In the genomic region with DNA sequence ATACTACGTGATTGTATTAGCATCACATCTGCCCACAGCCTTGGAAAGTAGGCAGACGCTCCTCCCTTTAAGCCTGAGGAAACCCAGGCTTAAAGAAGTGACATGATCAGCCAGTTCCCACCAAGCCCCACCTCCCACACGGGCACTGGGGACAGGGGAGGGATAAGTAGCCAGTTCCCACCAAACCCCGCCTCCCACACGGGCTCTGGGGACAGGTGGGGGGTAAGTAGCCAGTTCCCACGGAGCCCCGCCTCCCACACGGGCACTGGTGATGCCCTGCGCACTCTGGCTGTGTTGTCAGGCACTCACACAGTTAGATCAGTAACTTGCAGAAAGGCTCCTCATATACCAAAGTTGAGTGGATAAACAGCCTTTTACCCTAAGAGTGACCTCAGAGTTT, we compare ENCODE assay signal across 24 cellular contexts.
"Had no signal": no experiment of that assay in that cellular context is flagged by ENCODE, and none has a peak within 500 bp of the region (broad histone marks: within the 10 kb centered on the region; RNA-seq: fewer than 3 reads in every experiment).

No MANE protein-coding gene starts in this region.

- H3K4me3 ChIP-seq: ascending aorta, breast epithelium, hepatocyte, prostate gland, right atrium auricular region, skin epidermis, stomach had no signal

- DNase-seq: activated CD4-positive, alpha-beta T cell treated with anti-CD3 and anti-CD28 coated beads, Interleukin-2, amount 10 ng/mL, durations not matched to agents 24 days and 14 days; activated CD8-positive, alpha-beta T cell treated with anti-CD3 and anti-CD28 coated beads for 36 hours; activated naive CD4-positive, alpha-beta T cell treated with anti-CD3 and anti-CD28 coated beads, Interleukin-2, amount 50 U/mL, for 16 hours; activated T-cell treated with anti-CD3 and anti-CD28 coated beads, Interleukin-2, amount 50 U/mL, for 4 hours; cerebellar nuclear complex; dermis blood vessel endothelial cell; effector memory CD8-positive, alpha-beta T cell; foreskin fibroblast; midbrain; nephron progenitor cell; nucleus accumbens; stimulated activated CD4-positive, alpha-beta T cell treated with anti-CD3 and anti-CD28 coated beads, Interleukin-4, amount 100 ng/mL, for 1 hour; stomach; T1000; trophoblast cell had no signal

- H3K9me3 ChIP-seq: ascending aorta, prostate gland, right atrium auricular region had no signal

- H3K4me1 ChIP-seq: ascending aorta, breast epithelium, prostate gland, right atrium auricular region, stomach had no signal

- H3K27me3 ChIP-seq: ascending aorta, hepatocyte, right atrium auricular region had no signal

- H3K27ac ChIP-seq: ascending aorta, breast epithelium, epithelial cell of prostate, hepatocyte, prostate gland, right atrium auricular region, skin epidermis, stomach had no signal

- H3K36me3 ChIP-seq: ascending aorta, breast epithelium, prostate gland, right atrium auricular region, stomach had no signal

- ATAC-seq: activated CD8-positive, alpha-beta T cell treated with anti-CD3 and anti-CD28 coated beads for 36 hours; activated T-cell treated with anti-CD3 and anti-CD28 coated beads, Interleukin-2, amount 50 U/mL, for 4 hours; effector memory CD8-positive, alpha-beta T cell; left lobe of liver; stimulated activated effector memory CD8-positive, alpha-beta T cell treated with anti-CD3 and anti-CD28 coated beads, Interleukin-12 subunit alpha, Interleukin-12 subunit beta, amount 100 ng/mL, for 72 hours had no signal
